8 cellular contexts compared by ENCODE assay signal in the genomic region with DNA sequence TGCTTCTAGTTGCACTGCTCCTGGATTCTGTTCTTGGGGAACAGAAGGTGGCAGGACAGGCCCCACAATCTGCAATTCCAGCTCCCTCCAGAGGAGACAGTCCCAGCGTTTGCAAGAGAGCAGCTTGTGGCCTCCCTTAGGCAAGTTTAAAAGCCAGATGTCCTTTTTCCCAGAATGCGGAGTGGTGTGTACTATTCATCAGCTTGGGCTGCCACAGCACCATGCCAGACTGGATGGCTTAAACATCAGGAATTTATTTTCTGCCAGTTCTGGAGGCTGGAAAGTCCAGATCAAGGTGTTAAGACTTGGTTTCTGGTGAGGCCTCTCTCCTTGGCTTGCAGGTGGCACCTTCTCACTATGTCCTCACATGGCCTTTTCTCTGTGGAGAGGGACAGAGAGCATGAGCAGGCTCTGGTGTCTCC. TPM values are rescaled to one million over a fixed set of nuclear protein-coding genes. Genes with fewer than 3 reads are reported as not detected.
DNase-seq lines count a peak whose midpoint lies in the region; ATAC-seq, FAIRE-seq and TF ChIP-seq lines count a peak whose summit lies in the region.

No MANE protein-coding gene starts in this region.

- H3K4me3 ChIP-seq in BE2C (ENCODE audit: low read depth, low read length) (no peak overlapping the region), SK-N-MC (no peak overlapping the region), foreskin fibroblast (ENCODE audit: low read depth in 1 of 2, low read length in 2 of 2) (no peak overlapping the region), lower leg skin (ENCODE audit: low read depth, poor library complexity, severe bottlenecking) (no peak overlapping the region)

- peak; percentile 78 for DNase-seq in BE2C
- no peak for DNase-seq in GM12891 (ENCODE audit: insufficient read length, low spot score)
- DNase-seq in SK-N-MC (ENCODE audit: low read depth, low spot score): no peak
- DNase-seq in foreskin fibroblast: peak; percentile 70 to 82
- no peak for DNase-seq in lower leg skin (ENCODE audit: low spot score in 2 of 2)
- DNase-seq in GM13977 (ENCODE audit: low spot score): no peak
- DNase-seq in HuH-7.5 (ENCODE audit: low spot score): no peak

- peak overlapping the region; percentile 25 for H3K9ac ChIP-seq in SK-N-MC (ENCODE audit: insufficient read length)

- H3K36me3 ChIP-seq in BE2C: no peaks in the 10 kb centered on the region
- H3K36me3 ChIP-seq in SK-N-MC (ENCODE audit: insufficient read depth, low read length): no peaks in the 10 kb centered on the region

- 30 to 38% methylated on average over 2 of the region's 2 CpGs for WGBS in lower leg skin, 2 donors

- FAIRE-seq in GM12891 (lab: Jason Lieb, UNC): peak; percentile 79

- in situ Hi-C loops in GM13977 (cut with MboI; ENCODE audit: low pct_unique_long_range_greater_than_20kb, low sequenced_read_pairs, unreplicated experiment): no loop called here

- H3K27ac ChIP-seq in SK-N-MC: peak overlapping the region; percentile 46; the same call in 1 of the 2 replicates

- intact Hi-C loops in lower leg skin (cut with DNase I; ENCODE audit: low total_unique reads): no loop called here

- peak; percentile 71 for TF ChIP-seq CTCF in BE2C (IDR thresholded peaks at IDR 0.05; ENCODE audit: low read depth, low read length)
- peak; percentile 44 for TF ChIP-seq CTCF in foreskin fibroblast (IDR thresholded peaks at IDR 0.05; ENCODE audit: low read depth, low read length)
- TF ChIP-seq CTCF in lower leg skin (IDR thresholded peaks at IDR 0.05): no peak
- no peak for TF ChIP-seq CTCF in GM13977 (IDR thresholded peaks at IDR 0.05; ENCODE audit: extremely low read depth, insufficient read depth, missing control alignments)

- H3K4me1 ChIP-seq in BE2C: peaks cover 9% of the 10 kb centered on the region

- ATAC-seq in HG03108 (IDR thresholded peaks at IDR 0.05; ENCODE audit: unreplicated experiment): no peak

- no peaks in the 10 kb centered on the region for H3K27me3 ChIP-seq in BE2C

- H3K9me3 ChIP-seq in BE2C: no peaks in the 10 kb centered on the region
- no peaks in the 10 kb centered on the region for H3K9me3 ChIP-seq in SK-N-MC (ENCODE audit: low read depth, low read length)

- TF ChIP-seq POLR2A in GM12891 (IDR thresholded peaks at IDR 0.05; ENCODE audit: low read depth, low read length): no peak
- TF ChIP-seq POLR2A in lower leg skin (IDR thresholded peaks at IDR 0.05): no peak

TF ChIP-seq in GM12891, 5 proteins besides CTCF, POLR2A, EP300 and RAD21:
- no peak for TF ChIP-seq POLR2AphosphoS5 (IDR thresholded peaks at IDR 0.05; ENCODE audit: low read depth, low read length)
- TF ChIP-seq POU2F2 (IDR thresholded peaks at IDR 0.05; ENCODE audit: low read depth, low read length): no peak
- TF ChIP-seq TAF1 (IDR thresholded peaks at IDR 0.05; ENCODE audit: low read depth, low read length): no peak
- no peak for TF ChIP-seq PAX5 (IDR thresholded peaks at IDR 0.05; ENCODE audit: insufficient read depth, low read length, severe bottlenecking)
- no peak for TF ChIP-seq SPI1 (IDR thresholded peaks at IDR 0.05; ENCODE audit: low read depth, low read length)

RNA-seq across cellular contexts. Expression of a gene that starts 11.7 kb away (rescaled TPM):
- polyA plus RNA-seq in BE2C (2012; ENCODE audit: insufficient read depth, insufficient read length, low read depth): 6.1 TPM
- 1.2 TPM for polyA plus RNA-seq in GM12891 (2012; ENCODE audit: low read depth, missing spikeins)
- 1 to 10 TPM in 2 of 4 donors, under 1 TPM in 2; 0.47 to 2.4 (median 1.4) TPM for total RNA-seq in lower leg skin

RNA-seq across cellular contexts. Expression of a gene that starts 47.3 kb away (rescaled TPM):
- 1.7 TPM for polyA plus RNA-seq in BE2C (2012; ENCODE audit: insufficient read depth, insufficient read length, low read depth)
- polyA plus RNA-seq in GM12891 (2012; ENCODE audit: low read depth, missing spikeins): 0.28 TPM
- total RNA-seq in lower leg skin: not detected

RNA-seq across cellular contexts. Expression of a gene that starts 51.2 kb away (rescaled TPM):
- polyA plus RNA-seq in BE2C (2012; ENCODE audit: insufficient read depth, insufficient read length, low read depth): 0.71 TPM
- not detected for polyA plus RNA-seq in GM12891 (2012; ENCODE audit: low read depth, missing spikeins)
- total RNA-seq in lower leg skin: under 1 TPM in 1 of 4 donors, not detected in 3; 0.42 TPM

Comparison
In these comparisons a context has a peak if more than half of its experiments do, and no peak if none do; other contexts are left out.
1. DNase-seq: peak in BE2C (single experiment) and foreskin fibroblast (2 of 2); none in GM12891 (single experiment), SK-N-MC (single experiment), lower leg skin (0 of 2), GM13977 (single experiment) and HuH-7.5 (single experiment).
2. CTCF ChIP-seq: peak in BE2C (single experiment) and foreskin fibroblast (single experiment); none in lower leg skin (0 of 3) and GM13977 (single experiment).